Comparison of ENCODE assay signal across 24 cellular contexts in the genomic region with DNA sequence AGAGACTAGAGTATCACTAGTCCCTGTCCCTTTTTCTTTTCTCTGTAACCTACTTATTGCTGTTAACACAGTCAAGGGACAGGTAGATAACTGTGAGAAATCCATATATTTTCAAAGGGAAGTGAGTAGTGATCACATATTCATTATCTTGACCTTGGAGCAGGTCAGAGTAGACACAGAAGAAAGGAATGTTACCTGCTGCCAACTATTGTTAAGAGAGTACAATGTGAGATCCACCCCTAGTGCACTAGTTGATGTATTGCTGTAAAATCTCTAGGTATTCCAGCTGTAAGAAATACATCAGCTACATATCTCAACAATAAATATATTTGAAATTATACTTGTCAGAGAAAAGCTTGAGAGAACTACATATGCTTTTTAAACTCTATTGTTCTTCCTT.
DNase-seq lines count a peak whose midpoint lies in the region; ATAC-seq lines count a peak whose summit lies in the region.
"Had no signal": no experiment of that assay in that cellular context is flagged by ENCODE, and none has a peak within 500 bp of the region (broad histone marks: within the 10 kb centered on the region; RNA-seq: fewer than 3 reads in every experiment).

No MANE protein-coding gene starts in this region.

- no peaks in the 10 kb centered on the region for H3K4me1 ChIP-seq in mesenchymal stem cell (ENCODE audit: control insufficient read depth, insufficient read depth, low read depth, low read length)
- H3K4me1 ChIP-seq: adrenal gland, vagina had no signal

- H3K4me2 ChIP-seq in mesenchymal stem cell (ENCODE audit: low read length, poor library complexity, severe bottlenecking): no peak overlapping the region

- H3K4me3 Mint-ChIP-seq in naive thymus-derived CD8-positive, alpha-beta T cell: no peak overlapping the region
- H3K4me3 Mint-ChIP-seq: CD4-positive, alpha-beta T cell; effector memory CD8-positive, alpha-beta T cell; HFFc6 had no signal

- no peak overlapping the region for H4K91ac ChIP-seq in mesenchymal stem cell (ENCODE audit: low read length)

- H3K9me3 ChIP-seq in mesenchymal stem cell (ENCODE audit: control insufficient read depth, low read length): no peaks in the 10 kb centered on the region
- H3K9me3 ChIP-seq: adrenal gland, neutrophil, vagina had no signal

- no peak overlapping the region for H3K23ac ChIP-seq in mesenchymal stem cell (ENCODE audit: low read length in 2 of 2)

- no peak for ATAC-seq in naive thymus-derived CD8-positive, alpha-beta T cell
- ATAC-seq: effector memory CD8-positive, alpha-beta T cell had no signal

- H2AFZ ChIP-seq in mesenchymal stem cell (ENCODE audit: low read depth, low read length): no peak overlapping the region

- H3K9ac ChIP-seq in mesenchymal stem cell (ENCODE audit: low read length): no peak overlapping the region

- H3K9me3 Mint-ChIP-seq in naive thymus-derived CD8-positive, alpha-beta T cell: peaks cover 0 to 8% (median 0%) of the 10 kb centered on the region in 9 donors
- H3K9me3 Mint-ChIP-seq: CD4-positive, alpha-beta T cell; HFFc6 had no signal

- POLR2A ChIA-PET in naive thymus-derived CD8-positive, alpha-beta T cell (lab: Charles Lee): no interaction called here

- in situ Hi-C loops in Caki2 (cut with HindIII; ENCODE audit: low pct_unique_long_range_greater_than_20kb, low sequenced_read_pairs): no loop called here

- no peaks in the 10 kb centered on the region for H3K27me3 ChIP-seq in mesenchymal stem cell (ENCODE audit: control insufficient read depth in 1 of 2, insufficient read depth in 1 of 2, low read length in 2 of 2)
- H3K27me3 ChIP-seq: adrenal gland, neutrophil, vagina had no signal

- no peaks in the 10 kb centered on the region for H3K36me3 ChIP-seq in mesenchymal stem cell (ENCODE audit: control insufficient read depth in 1 of 2, insufficient read depth in 2 of 2, low read depth in 1 of 2, low read length in 2 of 2)
- H3K36me3 ChIP-seq: adrenal gland, neutrophil, vagina had no signal

- peaks cover 0 to 2% (median 0%) of the 10 kb centered on the region in 5 donors for H3K27me3 Mint-ChIP-seq in naive thymus-derived CD8-positive, alpha-beta T cell
- H3K27me3 Mint-ChIP-seq: CD4-positive, alpha-beta T cell; effector memory CD8-positive, alpha-beta T cell had no signal

- H2AK5ac ChIP-seq in mesenchymal stem cell (ENCODE audit: low read length, severe bottlenecking): no peak overlapping the region

- H2BK12ac ChIP-seq in mesenchymal stem cell (ENCODE audit: low read length in 2 of 2): no peak overlapping the region

- H3K4me3 ChIP-seq in mesenchymal stem cell (ENCODE audit: insufficient read depth in 1 of 2, low read depth in 1 of 2, low read length in 2 of 2): no peak overlapping the region
- H3K4me3 ChIP-seq: adrenal gland, vagina had no signal

- no peak overlapping the region for H3K4ac ChIP-seq in mesenchymal stem cell (ENCODE audit: low read depth in 1 of 2, low read length in 2 of 2)

- H3K27ac Mint-ChIP-seq in naive thymus-derived CD8-positive, alpha-beta T cell: no peak overlapping the region
- H3K27ac Mint-ChIP-seq: CD4-positive, alpha-beta T cell; effector memory CD8-positive, alpha-beta T cell; HFFc6 had no signal

- no peak overlapping the region for H4K8ac ChIP-seq in mesenchymal stem cell (ENCODE audit: low read length)

- no peak overlapping the region for H3K18ac ChIP-seq in mesenchymal stem cell (ENCODE audit: low read depth in 1 of 2, low read length in 2 of 2)

- H3K14ac ChIP-seq in mesenchymal stem cell (ENCODE audit: low read length in 2 of 2): no peak overlapping the region

- no peak overlapping the region for H2BK15ac ChIP-seq in mesenchymal stem cell (ENCODE audit: low read depth, poor library complexity, severe bottlenecking)

- H3K4me1 Mint-ChIP-seq in naive thymus-derived CD8-positive, alpha-beta T cell: no peaks in the 10 kb centered on the region

- H2BK5ac ChIP-seq in mesenchymal stem cell (ENCODE audit: low read depth, low read length, poor library complexity, severe bottlenecking): no peak overlapping the region

- H2BK120ac ChIP-seq in mesenchymal stem cell (ENCODE audit: low read depth, low read length): no peak overlapping the region

- H3K36me3 Mint-ChIP-seq in naive thymus-derived CD8-positive, alpha-beta T cell: no peaks in the 10 kb centered on the region

- H3K27ac ChIP-seq in mesenchymal stem cell (ENCODE audit: low read length, poor library complexity, severe bottlenecking): no peak overlapping the region
- H3K27ac ChIP-seq: adrenal gland, neutrophil, vagina, VCaP had no signal

- DNase-seq in Caki2 (ENCODE audit: low read depth) (peak; percentile 30), HT-29 (ENCODE audit: low spot score) (peak; percentile 64), dermis microvascular lymphatic vessel endothelial cell (ENCODE audit: low read depth in 2 of 2) (peak; percentile 32 to 86), kidney glomerular epithelial cell (lab: John Stamatoyannopoulos, UW) (peak; percentile 54), mesenchymal stem cell (no peak), NCI-H2196 (lab: John Stamatoyannopoulos, UW; ENCODE audit: unreplicated experiment) (no peak), middle frontal gyrus (ENCODE audit: extremely low spot score, low spot score) (no peak)
- no peak for DNase-seq in naive thymus-derived CD8-positive, alpha-beta T cell
- DNase-seq: activated CD4-positive, alpha-beta T cell treated with anti-CD3 and anti-CD28 coated beads, Interleukin-2, amount 50 U/mL, for 4 hours; activated gamma-delta T cell; adrenal gland; CD4-positive, alpha-beta T cell; central memory CD4-positive, alpha-beta T cell; effector memory CD8-positive, alpha-beta T cell; foreskin fibroblast; HFFc6; NCI-H1048; NCI-H2081 treated with DMSO at 0.1 percent for 48 hours; NCI-H510A treated with DMSO at 0.1 percent for 48 hours; RPMI8226; stimulated activated CD4-positive, alpha-beta T cell treated with anti-CD3 and anti-CD28 coated beads, Interleukin-12 subunit alpha, Interleukin-12 subunit beta, amount 100 ng/mL, for 4 hours had no signal

- H3K79me1 ChIP-seq in mesenchymal stem cell (replicated peaks; ENCODE audit: low read length, poor library complexity, severe bottlenecking): no peaks in the 10 kb centered on the region

Comparison
In these comparisons a context has a peak if more than half of its experiments do, and no peak if none do; other contexts are left out.
1. DNase-seq: peak in Caki2 (single experiment), HT-29 (single experiment), dermis microvascular lymphatic vessel endothelial cell (2 of 2) and kidney glomerular epithelial cell (single experiment); none in mesenchymal stem cell (single experiment), NCI-H2196 (single experiment), naive thymus-derived CD8-positive, alpha-beta T cell (0 of 10) and middle frontal gyrus (single experiment).